Comparison of ENCODE assay signal across 1 cellular context in the genomic region with DNA sequence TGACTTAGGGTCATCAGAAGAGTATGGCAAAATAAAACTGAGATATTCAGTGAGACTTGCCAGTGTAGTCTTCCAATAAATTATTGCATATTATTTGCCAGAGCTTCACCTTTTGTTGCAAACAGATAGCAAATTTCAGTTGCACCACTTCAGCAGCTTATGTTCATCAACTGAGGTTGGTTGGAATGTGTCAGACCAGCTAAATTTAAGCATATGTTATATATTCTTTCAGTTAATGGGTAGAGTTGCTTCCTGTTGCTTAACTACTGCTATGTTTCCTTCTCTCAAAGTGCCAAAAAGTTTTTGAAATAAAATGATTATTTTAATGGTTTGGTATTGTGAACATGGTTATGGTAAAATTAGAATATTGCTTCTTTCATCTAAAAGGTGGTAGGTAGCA.
TF ChIP-seq lines count a peak whose summit lies in the region.

No MANE protein-coding gene starts in this region.

TF ChIP-seq in GM12878, 131 proteins besides CTCF, POLR2A, EP300 and RAD21 (continued from another document):
- TF ChIP-seq SKIL (IDR thresholded peaks at IDR 0.05; ENCODE audit: low read depth, poor library complexity, severe bottlenecking) (no peak), SUPT20H (IDR thresholded peaks at IDR 0.05; ENCODE audit: borderline replicate concordance, control insufficient read depth, low read depth, low read length) (no peak), POLR2AphosphoS5 (IDR thresholded peaks at IDR 0.05; ENCODE audit: low read length) (no peak), STAT3 (IDR thresholded peaks at IDR 0.05; ENCODE audit: low read depth, low read length) (no peak), BHLHE40 (IDR thresholded peaks at IDR 0.05; ENCODE audit: borderline replicate concordance in 1 of 2, low read depth in 2 of 2, low read length in 1 of 2) (no peak), IKZF2 (IDR thresholded peaks at IDR 0.05) (no peak), SMAD5 (IDR thresholded peaks at IDR 0.05; ENCODE audit: low read depth) (no peak)
- TF ChIP-seq, protein P1, sequence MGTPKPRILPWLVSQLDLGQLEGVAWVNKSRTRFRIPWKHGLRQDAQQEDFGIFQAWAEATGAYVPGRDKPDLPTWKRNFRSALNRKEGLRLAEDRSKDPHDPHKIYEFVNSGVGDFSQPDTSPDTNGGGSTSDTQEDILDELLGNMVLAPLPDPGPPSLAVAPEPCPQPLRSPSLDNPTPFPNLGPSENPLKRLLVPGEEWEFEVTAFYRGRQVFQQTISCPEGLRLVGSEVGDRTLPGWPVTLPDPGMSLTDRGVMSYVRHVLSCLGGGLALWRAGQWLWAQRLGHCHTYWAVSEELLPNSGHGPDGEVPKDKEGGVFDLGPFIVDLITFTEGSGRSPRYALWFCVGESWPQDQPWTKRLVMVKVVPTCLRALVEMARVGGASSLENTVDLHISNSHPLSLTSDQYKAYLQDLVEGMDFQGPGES (IDR thresholded peaks at IDR 0.05) = no peak
- TF ChIP-seq, protein P2, sequence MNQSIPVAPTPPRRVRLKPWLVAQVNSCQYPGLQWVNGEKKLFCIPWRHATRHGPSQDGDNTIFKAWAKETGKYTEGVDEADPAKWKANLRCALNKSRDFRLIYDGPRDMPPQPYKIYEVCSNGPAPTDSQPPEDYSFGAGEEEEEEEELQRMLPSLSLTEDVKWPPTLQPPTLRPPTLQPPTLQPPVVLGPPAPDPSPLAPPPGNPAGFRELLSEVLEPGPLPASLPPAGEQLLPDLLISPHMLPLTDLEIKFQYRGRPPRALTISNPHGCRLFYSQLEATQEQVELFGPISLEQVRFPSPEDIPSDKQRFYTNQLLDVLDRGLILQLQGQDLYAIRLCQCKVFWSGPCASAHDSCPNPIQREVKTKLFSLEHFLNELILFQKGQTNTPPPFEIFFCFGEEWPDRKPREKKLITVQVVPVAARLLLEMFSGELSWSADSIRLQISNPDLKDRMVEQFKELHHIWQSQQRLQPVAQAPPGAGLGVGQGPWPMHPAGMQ (IDR thresholded peaks at IDR 0.05; ENCODE audit: borderline replicate concordance) = no peak
